14 cellular contexts compared by ENCODE assay signal in the genomic region with DNA sequence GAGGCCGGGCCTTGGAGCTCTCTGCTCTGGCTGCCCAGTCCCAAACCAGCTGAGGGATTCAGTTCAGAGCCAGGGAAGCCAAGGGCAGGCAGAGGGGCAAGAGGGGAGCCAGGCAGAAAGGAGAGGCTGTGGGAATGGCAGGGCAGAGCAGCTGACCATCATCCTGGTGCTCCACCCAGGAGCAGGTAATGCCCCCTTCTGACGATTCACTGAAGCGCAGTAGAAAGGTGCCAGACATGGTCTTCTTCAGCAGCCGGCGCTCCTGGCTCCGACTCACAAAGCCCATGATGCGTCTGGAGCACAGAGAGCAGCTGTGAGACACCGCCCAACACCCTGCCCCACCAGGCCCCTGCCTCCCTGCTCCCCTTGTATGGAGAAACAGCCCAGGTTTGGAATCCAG. TPM values are rescaled to one million over a fixed set of nuclear protein-coding genes. Genes with fewer than 3 reads are reported as not detected.
DNase-seq lines count a peak whose midpoint lies in the region; ATAC-seq, FAIRE-seq and TF ChIP-seq lines count a peak whose summit lies in the region.
"Had no signal": no experiment of that assay in that cellular context is flagged by ENCODE, and none has a peak within 500 bp of the region (broad histone marks: within the 10 kb centered on the region; RNA-seq: fewer than 3 reads in every experiment).

No MANE protein-coding gene starts in this region.

- peak in 1 of 5 donors; percentile 50 for DNase-seq in CD8-positive, alpha-beta memory T cell
- DNase-seq in GM12891 (ENCODE audit: insufficient read length, low spot score) (no peak), WERI-Rb-1 (peak; percentile 56), left lobe of liver (ENCODE audit: low spot score) (no peak), medulla oblongata (ENCODE audit: extremely low spot score) (no peak), NCI-H524 treated with DMSO at 0.1 percent for 48 hours (lab: John Stamatoyannopoulos, UW) (no peak)
- no peak for DNase-seq in activated CD4-positive, CD25-positive, alpha-beta regulatory T cell (lab: John Stamatoyannopoulos, UW)
- DNase-seq: activated CD8-positive, alpha-beta memory T cell treated with anti-CD3 and anti-CD28 coated beads, Interleukin-2, amount 50 U/mL, for 48 hours; esophagus squamous epithelium; pancreas; SW 1271 had no signal

- H3K9me3 Mint-ChIP-seq in CD8-positive, alpha-beta memory T cell: no peaks in the 10 kb centered on the region
- H3K9me3 Mint-ChIP-seq: brain had no signal

- no peaks in the 10 kb centered on the region for H3K9me3 ChIP-seq in CD8-positive, alpha-beta memory T cell (ENCODE audit: low read length)
- no peaks in the 10 kb centered on the region for H3K9me3 ChIP-seq in WERI-Rb-1 (ENCODE audit: severe bottlenecking)
- H3K9me3 ChIP-seq: esophagus squamous epithelium, pancreas, thoracic aorta had no signal

- FAIRE-seq in GM12891 (lab: Jason Lieb, UNC): peak; percentile 69
- FAIRE-seq: pancreas had no signal

- TF ChIP-seq POLR2A in GM12891 (IDR thresholded peaks at IDR 0.05; ENCODE audit: low read depth, low read length): no peak

- H3K36me3 ChIP-seq in CD8-positive, alpha-beta memory T cell (ENCODE audit: insufficient read depth, low read length): peaks cover 49% of the 10 kb centered on the region
- H3K36me3 ChIP-seq in WERI-Rb-1: peaks cover 50% of the 10 kb centered on the region

- H3K27ac Mint-ChIP-seq in CD8-positive, alpha-beta memory T cell: peak overlapping the region in 6 of 8 donors; percentile 14 to 87 (median 48)

- POLR2A ChIA-PET in CD8-positive, alpha-beta memory T cell (lab: Charles Lee): no interaction called here

- no peaks in the 10 kb centered on the region for H3K27me3 Mint-ChIP-seq in CD8-positive, alpha-beta memory T cell
- H3K27me3 Mint-ChIP-seq: brain had no signal

- no peak overlapping the region for H3K27ac ChIP-seq in CD8-positive, alpha-beta memory T cell (ENCODE audit: low read depth, low read length)
- no peak overlapping the region for H3K27ac ChIP-seq in WERI-Rb-1
- H3K27ac ChIP-seq: esophagus squamous epithelium, pancreas, thoracic aorta had no signal

- H3K4me1 Mint-ChIP-seq in CD8-positive, alpha-beta memory T cell: peaks cover 0 to 3% (median 0%) of the 10 kb centered on the region in 3 donors
- H3K4me1 Mint-ChIP-seq: brain had no signal

- peaks cover 0 to 87% (median 28%) of the 10 kb centered on the region in 3 donors for H3K36me3 Mint-ChIP-seq in CD8-positive, alpha-beta memory T cell

- no peaks in the 10 kb centered on the region for H3K4me1 ChIP-seq in CD8-positive, alpha-beta memory T cell (ENCODE audit: insufficient read depth, low read length)
- H3K4me1 ChIP-seq: esophagus squamous epithelium, pancreas had no signal

- peak; percentile 51 for ATAC-seq in left lobe of liver

- CTCF ChIA-PET in CD8-positive, alpha-beta memory T cell (lab: Charles Lee): interaction anchor here (1.0 to 1.8 kb wide), 2 partner anchors 12 to 118 kb away, joined by 3 to 6 read pairs; no protein-coding TSS in a partner anchor

- peak; percentile 63 for TF ChIP-seq CTCF in WERI-Rb-1 (IDR thresholded peaks at IDR 0.05; ENCODE audit: low read depth, low read length)

- H3K4me3 ChIP-seq in CD8-positive, alpha-beta memory T cell (ENCODE audit: low read length): no peak overlapping the region
- no peak overlapping the region for H3K4me3 ChIP-seq in WERI-Rb-1 (ENCODE audit: low read depth, low read length)
- H3K4me3 ChIP-seq: esophagus squamous epithelium, pancreas, thoracic aorta had no signal

- H3K27me3 ChIP-seq in CD8-positive, alpha-beta memory T cell (ENCODE audit: insufficient read depth, low read length, poor library complexity, severe bottlenecking): no peaks in the 10 kb centered on the region
- no peaks in the 10 kb centered on the region for H3K27me3 ChIP-seq in WERI-Rb-1 (ENCODE audit: insufficient read depth, low read depth, severe bottlenecking)
- H3K27me3 ChIP-seq: esophagus squamous epithelium, pancreas had no signal

- H3K4me3 Mint-ChIP-seq in CD8-positive, alpha-beta memory T cell: no peak overlapping the region
- H3K4me3 Mint-ChIP-seq: brain had no signal

TF ChIP-seq in GM12891, 5 proteins besides CTCF, POLR2A, EP300 and RAD21:
- TF ChIP-seq SPI1 (IDR thresholded peaks at IDR 0.05; ENCODE audit: low read depth, low read length) (no peak), TAF1 (IDR thresholded peaks at IDR 0.05; ENCODE audit: low read depth, low read length) (no peak), PAX5 (IDR thresholded peaks at IDR 0.05; ENCODE audit: insufficient read depth, low read length, severe bottlenecking) (no peak), POU2F2 (IDR thresholded peaks at IDR 0.05; ENCODE audit: low read depth, low read length) (no peak), POLR2AphosphoS5 (IDR thresholded peaks at IDR 0.05; ENCODE audit: low read depth, low read length) (no peak)

RNA-seq across cellular contexts. Expression of a gene that starts 8.0 kb away (rescaled TPM):
- total RNA-seq in CD8-positive, alpha-beta memory T cell: 10 to 100 TPM; 26.9 to 29.6 TPM
- polyA plus RNA-seq in CD8-positive, alpha-beta memory T cell: 26.4 TPM
- 6.2 TPM for polyA plus RNA-seq in GM12891 (2012; ENCODE audit: low read depth, missing spikeins)
- total RNA-seq in left lobe of liver: 0.43 TPM
- total RNA-seq: thoracic aorta had no signal

RNA-seq across cellular contexts. Expression of a gene that starts 12.9 kb away (rescaled TPM):
- 10 to 100 TPM; 36.6 to 40.4 TPM for total RNA-seq in CD8-positive, alpha-beta memory T cell
- 5.4 TPM for polyA plus RNA-seq in CD8-positive, alpha-beta memory T cell
- 35.9 TPM for polyA plus RNA-seq in GM12891 (2012; ENCODE audit: low read depth, missing spikeins)
- 86.0 TPM for total RNA-seq in left lobe of liver

RNA-seq across cellular contexts. Expression of a gene that starts 13.2 kb away (rescaled TPM):
- 10 to 100 TPM; 61.6 to 63.5 TPM for total RNA-seq in CD8-positive, alpha-beta memory T cell
- 65.0 TPM for polyA plus RNA-seq in CD8-positive, alpha-beta memory T cell
- 45.0 TPM for polyA plus RNA-seq in GM12891 (2012; ENCODE audit: low read depth, missing spikeins)
- 95.5 TPM for total RNA-seq in left lobe of liver

RNA-seq across cellular contexts. Expression of a gene that starts 16.0 kb away (rescaled TPM):
- total RNA-seq in CD8-positive, alpha-beta memory T cell: not detected
- not detected for polyA plus RNA-seq in CD8-positive, alpha-beta memory T cell
- polyA plus RNA-seq in GM12891 (2012; ENCODE audit: low read depth, missing spikeins): 0.15 TPM
- 188 TPM for total RNA-seq in left lobe of liver
- total RNA-seq: esophagus squamous epithelium, MCF 10A, thoracic aorta had no signal

RNA-seq across cellular contexts. Expression of a gene that starts 30.9 kb away (rescaled TPM):
- total RNA-seq in CD8-positive, alpha-beta memory T cell: 100 to 1,000 TPM; 165 to 167 TPM
- 188 TPM for polyA plus RNA-seq in CD8-positive, alpha-beta memory T cell
- 86.6 TPM for polyA plus RNA-seq in GM12891 (2012; ENCODE audit: low read depth, missing spikeins)
- 93.3 TPM for total RNA-seq in left lobe of liver

Comparison
In these comparisons a context has a peak if more than half of its experiments do, and no peak if none do; other contexts are left out.
1. RNA of a gene that starts 8.0 kb away (total RNA-seq): 26.9 to 29.6 TPM in CD8-positive, alpha-beta memory T cell; 0.43 TPM in left lobe of liver (single experiment); every median in the first group is over 10 times any median in the second.